In the genomic region with DNA sequence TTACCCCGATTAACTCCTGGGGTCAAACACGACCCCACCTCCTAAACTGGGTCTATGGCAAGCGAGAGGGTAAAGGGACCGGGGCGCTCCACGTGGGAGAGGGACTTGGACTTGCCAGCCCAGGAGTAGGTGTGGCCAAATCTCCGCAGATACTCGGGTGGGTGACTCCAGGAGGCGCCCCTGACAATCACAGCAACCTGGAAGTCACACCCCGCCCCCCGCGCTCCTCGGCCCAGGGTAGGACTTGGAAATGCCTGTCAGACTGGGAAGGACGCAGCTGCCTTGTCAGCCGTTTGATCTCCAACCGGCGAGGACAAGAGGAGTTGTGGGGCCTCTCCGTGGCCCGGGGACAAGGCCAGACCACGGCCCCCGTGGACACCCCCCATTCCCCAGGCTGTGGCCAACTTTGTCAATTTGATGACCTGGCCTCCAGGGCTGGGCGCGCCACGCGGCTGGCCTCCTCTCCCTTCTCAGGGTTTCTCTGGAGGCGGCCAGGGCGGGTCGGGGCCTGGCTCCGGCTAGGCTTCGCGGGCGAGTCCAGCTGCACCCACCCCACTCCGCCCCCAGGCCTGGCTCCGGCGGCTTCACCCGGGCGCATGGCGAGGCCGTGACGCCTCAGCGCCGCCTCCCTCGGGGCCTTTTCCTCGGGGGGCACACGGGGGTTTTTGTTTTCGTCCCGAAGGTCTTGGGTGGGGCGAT, we compare ENCODE assay signal across 8 cellular contexts. TPM values are rescaled to one million over a fixed set of nuclear protein-coding genes. Genes with fewer than 3 reads are reported as not detected.
DNase-seq lines count a peak whose midpoint lies in the region; ATAC-seq and TF ChIP-seq lines count a peak whose summit lies in the region.

No MANE protein-coding gene starts in this region.

- peak overlapping the region; percentile 95 for H3K27ac Mint-ChIP-seq in activated CD4-positive, alpha-beta memory T cell treated with anti-CD3 and anti-CD28 coated beads, Interleukin-2, amount 10 ng/mL, durations not matched to agents 7 days and 5 days

- peak overlapping the region; percentile 89 for H3K4me3 Mint-ChIP-seq in activated CD4-positive, alpha-beta memory T cell treated with anti-CD3 and anti-CD28 coated beads, Interleukin-2, amount 10 ng/mL, durations not matched to agents 7 days and 5 days

- ATAC-seq in left ventricle myocardium superior, result no peak

- H3K4me1 ChIP-seq in left ventricle myocardium inferior, result peaks cover 51% of the 10 kb centered on the region

- no peaks in the 10 kb centered on the region for H3K36me3 ChIP-seq in left ventricle myocardium inferior

- H3K4me1 Mint-ChIP-seq in activated CD4-positive, alpha-beta memory T cell treated with anti-CD3 and anti-CD28 coated beads, Interleukin-2, amount 10 ng/mL, durations not matched to agents 7 days and 5 days, result peaks cover 27% of the 10 kb centered on the region

- peaks cover 100% of the 10 kb centered on the region for H3K27me3 ChIP-seq in left ventricle myocardium inferior (ENCODE audit: low read depth)

- in situ Hi-C loops in KBM-7 (cut with MboI; ENCODE audit: low pct_unique_long_range_greater_than_20kb, low sequenced_read_pairs), result no loop called here

- no peaks in the 10 kb centered on the region for H3K9me3 Mint-ChIP-seq in activated CD4-positive, alpha-beta memory T cell treated with anti-CD3 and anti-CD28 coated beads, Interleukin-2, amount 10 ng/mL, durations not matched to agents 7 days and 5 days

- H3K4me3 ChIP-seq in left ventricle myocardium inferior, result peak overlapping the region; percentile 61
- H3K4me3 ChIP-seq in iPS-11a (ENCODE audit: low read depth, low read length), result peak overlapping the region; percentile 62

- H3K36me3 Mint-ChIP-seq in activated CD4-positive, alpha-beta memory T cell treated with anti-CD3 and anti-CD28 coated beads, Interleukin-2, amount 10 ng/mL, durations not matched to agents 7 days and 5 days (ENCODE audit: low read depth), result peaks cover 24% of the 10 kb centered on the region

- CTCF ChIA-PET in activated CD4-positive, alpha-beta memory T cell treated with anti-CD3 and anti-CD28 coated beads, Interleukin-2, amount 10 ng/mL, durations not matched to agents 7 days and 5 days (lab: Charles Lee), result interaction anchor here (1.0 to 3.9 kb wide), 7 partner anchors 19 to 1296 kb away, joined by 3 to 27 read pairs (median 6); no protein-coding TSS in a partner anchor

- POLR2A ChIA-PET in activated CD4-positive, alpha-beta memory T cell treated with anti-CD3 and anti-CD28 coated beads, Interleukin-2, amount 10 ng/mL, durations not matched to agents 7 days and 5 days (lab: Charles Lee), result interaction anchor here (0.7 to 24.6 kb wide), 13 partner anchors 11 to 1895 kb away, joined by 3 to 1689 read pairs (median 8); no protein-coding TSS in a partner anchor

- no peaks in the 10 kb centered on the region for H3K9me3 ChIP-seq in left ventricle myocardium inferior (replicated peaks)

- DNase-seq in left ventricle myocardium inferior (no peak), left ventricle myocardium superior (no peak), NCI-H2227 treated with DMSO at 0.1 percent for 48 hours (lab: John Stamatoyannopoulos, UW) (no peak), occipital lobe (lab: John Stamatoyannopoulos, UW) (no peak), KBM-7 (no peak)
- peak; percentile 57 for DNase-seq in activated CD4-positive, alpha-beta memory T cell treated with anti-CD3 and anti-CD28 coated beads, Interleukin-2, amount 10 ng/mL, durations not matched to agents 7 days and 5 days
- DNase-seq in stimulated activated CD8-positive, alpha-beta memory T cell treated with anti-CD3 and anti-CD28 coated beads, Interleukin-12 subunit alpha, Interleukin-12 subunit beta, amount 100 ng/mL, for 4 hours (ENCODE audit: low read depth), result peak; percentile 42

- peaks cover 27% of the 10 kb centered on the region for H3K27me3 Mint-ChIP-seq in activated CD4-positive, alpha-beta memory T cell treated with anti-CD3 and anti-CD28 coated beads, Interleukin-2, amount 10 ng/mL, durations not matched to agents 7 days and 5 days

- intact Hi-C loops in left ventricle myocardium inferior (cut with micrococcal nuclease), result no loop called here
- intact Hi-C loops in left ventricle myocardium superior (cut with micrococcal nuclease), result no loop called here

- no peak for TF ChIP-seq CTCF in left ventricle myocardium inferior (IDR thresholded peaks at IDR 0.05; ENCODE audit: borderline replicate concordance)

- H3K27ac ChIP-seq in left ventricle myocardium inferior (replicated peaks), result no peak overlapping the region

RNA-seq across cellular contexts. Expression of a gene that starts 1.2 kb away (rescaled TPM):
- 0.11 TPM for total RNA-seq in left ventricle myocardium inferior
- total RNA-seq in left ventricle myocardium superior, result 0.20 TPM
- total RNA-seq in activated CD4-positive, alpha-beta memory T cell treated with anti-CD3 and anti-CD28 coated beads, Interleukin-2, amount 10 ng/mL, durations not matched to agents 7 days and 5 days, result 10 to 100 TPM; 81.7 to 82.0 TPM
- 27.0 TPM for total RNA-seq in occipital lobe

Comparison
In these comparisons a context has a peak if more than half of its experiments do, and no peak if none do; other contexts are left out.
1. DNase-seq: peak in activated CD4-positive, alpha-beta memory T cell treated with anti-CD3 and anti-CD28 coated beads, Interleukin-2, amount 10 ng/mL, durations not matched to agents 7 days and 5 days (single experiment) and stimulated activated CD8-positive, alpha-beta memory T cell treated with anti-CD3 and anti-CD28 coated beads, Interleukin-12 subunit alpha, Interleukin-12 subunit beta, amount 100 ng/mL, for 4 hours (single experiment); none in left ventricle myocardium inferior (single experiment), left ventricle myocardium superior (single experiment), NCI-H2227 treated with DMSO at 0.1 percent for 48 hours (single experiment), occipital lobe (single experiment) and KBM-7 (single experiment).
2. RNA of a gene that starts 1.2 kb away (total RNA-seq): 81.7 to 82.0 TPM in activated CD4-positive, alpha-beta memory T cell treated with anti-CD3 and anti-CD28 coated beads, Interleukin-2, amount 10 ng/mL, durations not matched to agents 7 days and 5 days and 27.0 TPM in occipital lobe (single experiment); 0.20 TPM in left ventricle myocardium superior (single experiment) and 0.11 TPM in left ventricle myocardium inferior (single experiment); every median in the first group is over 10 times any median in the second.